ENCODE assay signal across 8 cellular contexts in genomic region chr10:102504179-102504975, GRCh38. TPM values are rescaled to one million over a fixed set of nuclear protein-coding genes. Genes with fewer than 3 reads are reported as not detected.
DNase-seq lines count a peak whose midpoint lies in the region; ATAC-seq and TF ChIP-seq lines count a peak whose summit lies in the region.

No MANE protein-coding gene starts in this region.

- H3K9me3 ChIP-seq in iPS-15b (ENCODE audit: control insufficient read depth, insufficient read depth, low read length) (no peaks in the 10 kb centered on the region), skeletal muscle satellite cell (replicated peaks; ENCODE audit: low read length) (no peaks in the 10 kb centered on the region)

- DNase-seq in RKO (ENCODE audit: low spot score), result peak; percentile 49
- DNase-seq in amniotic stem cell (lab: John Stamatoyannopoulos, UW), result peak; percentile 38
- DNase-seq in NCI-H774 (lab: John Stamatoyannopoulos, UW), result no peak

- peaks cover 3% of the 10 kb centered on the region for H3K36me3 ChIP-seq in iPS-15b (ENCODE audit: control insufficient read depth, insufficient read depth, low read length)
- H3K36me3 ChIP-seq in skeletal muscle satellite cell (ENCODE audit: insufficient read depth, low read length), result peaks cover 2% of the 10 kb centered on the region

- H3K27me3 ChIP-seq in iPS-15b (ENCODE audit: control insufficient read depth, insufficient read depth, low read length) (peaks cover 16% of the 10 kb centered on the region), skeletal muscle satellite cell (ENCODE audit: control insufficient read depth, insufficient read depth, low read length) (no peaks in the 10 kb centered on the region)

- TF ChIP-seq CTCF in GM12875 (IDR thresholded peaks at IDR 0.05; ENCODE audit: borderline replicate concordance, insufficient read depth, low read depth, low read length), result no peak

- H3K4me3 ChIP-seq in GM12875 (ENCODE audit: low read depth, low read length), result peak overlapping the region; percentile 91
- H3K4me3 ChIP-seq in iPS-15b (ENCODE audit: low read depth, low read length), result peak overlapping the region; percentile 72
- H3K4me3 ChIP-seq in skeletal muscle satellite cell (ENCODE audit: low read length), result peak overlapping the region; percentile 96

- H3K4me1 ChIP-seq in iPS-15b (ENCODE audit: control insufficient read depth, insufficient read depth, low read length), result peaks cover 10% of the 10 kb centered on the region
- peaks cover 24% of the 10 kb centered on the region for H3K4me1 ChIP-seq in skeletal muscle satellite cell (ENCODE audit: control insufficient read depth, insufficient read depth, low read length)

- ATAC-seq in GM18517 (IDR thresholded peaks at IDR 0.05; ENCODE audit: unreplicated experiment), result no peak
- ATAC-seq in GM21447 (IDR thresholded peaks at IDR 0.05; ENCODE audit: unreplicated experiment), result no peak

- peak overlapping the region; percentile 96 for H3K4me2 ChIP-seq in skeletal muscle satellite cell (ENCODE audit: low read length)

- H3K9ac ChIP-seq in iPS-15b (ENCODE audit: low read depth, low read length) (peak overlapping the region; percentile 30), skeletal muscle satellite cell (ENCODE audit: low read depth, low read length) (peak overlapping the region; percentile 80)

RNA-seq across cellular contexts. Expression of gene SUFU, which starts 0.6 kb away (rescaled TPM):
- total RNA-seq in skeletal muscle satellite cell (2012; rRNA removed), result 1.8 and 3.3 TPM in 2 replicates

RNA-seq across cellular contexts. Expression of gene ACTR1A, which starts 1.9 kb away (rescaled TPM):
- total RNA-seq in skeletal muscle satellite cell (2012; rRNA removed), result 88.2 and 98.9 TPM in 2 replicates

RNA-seq across cellular contexts. Expression of gene C10orf95, which starts 53.0 kb away (rescaled TPM):
- total RNA-seq in skeletal muscle satellite cell (2012; rRNA removed), result not detected in 2 replicates
